Comparison of ENCODE assay signal across 22 cellular contexts in the genomic region with DNA sequence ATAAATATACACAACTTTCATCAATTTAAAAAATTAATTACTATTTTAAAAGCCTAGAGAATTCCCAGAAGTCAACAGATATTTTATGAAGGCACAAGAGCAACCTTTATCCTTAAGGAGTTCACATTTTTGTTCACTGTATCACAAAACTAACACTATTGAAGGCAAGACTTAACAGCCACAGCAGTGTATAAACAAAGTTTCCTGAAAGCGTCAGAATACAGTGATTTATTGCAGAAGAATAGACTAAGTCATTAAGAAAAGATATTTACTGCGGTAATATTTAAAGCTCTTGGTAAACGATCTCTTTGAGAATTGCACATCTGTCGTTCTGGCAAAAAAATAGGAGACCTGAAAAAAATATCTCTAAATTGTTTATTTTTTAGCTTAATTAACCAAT.
"Had no signal": no experiment of that assay in that cellular context is flagged by ENCODE, and none has a peak within 500 bp of the region (broad histone marks: within the 10 kb centered on the region; RNA-seq: fewer than 3 reads in every experiment).

No MANE protein-coding gene starts in this region.

- H3K4me2 ChIP-seq: hepatocyte had no signal

- H3K27ac ChIP-seq: hepatocyte, right atrium auricular region, tibial artery had no signal

- DNase-seq: activated naive CD8-positive, alpha-beta T cell treated with anti-CD3 and anti-CD28 coated beads for 36 hours; activated T-cell treated with anti-CD3 and anti-CD28 coated beads, Interleukin-2, amount 50 U/mL, for 1 hour; amniotic stem cell; central memory CD4-positive, alpha-beta T cell; dermis blood vessel endothelial cell; effector CD8-positive, alpha-beta T cell; erythroblast; foreskin melanocyte; glutamatergic neuron; immature natural killer cell; left ventricle myocardium superior; mammary epithelial cell; midbrain; natural killer cell; stimulated activated CD4-positive, alpha-beta T cell treated with anti-CD3 and anti-CD28 coated beads, Interleukin-2, amount 100 ng/mL, for 24 hours; stimulated activated naive CD8-positive, alpha-beta T cell treated with anti-CD3 and anti-CD28 coated beads, Interleukin-15, amount 100 ng/mL, for 72 hours; T1000; tibial artery had no signal

- H3K9me3 ChIP-seq: right atrium auricular region, tibial artery had no signal

- H3K36me3 ChIP-seq: right atrium auricular region, tibial artery had no signal

- H3K79me2 ChIP-seq: hepatocyte had no signal

- H2AFZ ChIP-seq: hepatocyte had no signal

- H3K4me1 ChIP-seq: right atrium auricular region, tibial artery had no signal

- ATAC-seq: left ventricle myocardium superior; natural killer cell; stimulated activated effector memory CD8-positive, alpha-beta T cell treated with anti-CD3 and anti-CD28 coated beads, Interleukin-12 subunit alpha, Interleukin-12 subunit beta, amount 100 ng/mL, for 72 hours; stimulated activated naive CD8-positive, alpha-beta T cell treated with anti-CD3 and anti-CD28 coated beads, Interleukin-15, amount 100 ng/mL, for 72 hours; WTC11 had no signal

- H3K4me3 ChIP-seq: hepatocyte, right atrium auricular region, tibial artery had no signal

- H3K27me3 ChIP-seq: hepatocyte, right atrium auricular region, tibial artery had no signal
